ENCODE assay signal across 1 cellular context in the genomic region with DNA sequence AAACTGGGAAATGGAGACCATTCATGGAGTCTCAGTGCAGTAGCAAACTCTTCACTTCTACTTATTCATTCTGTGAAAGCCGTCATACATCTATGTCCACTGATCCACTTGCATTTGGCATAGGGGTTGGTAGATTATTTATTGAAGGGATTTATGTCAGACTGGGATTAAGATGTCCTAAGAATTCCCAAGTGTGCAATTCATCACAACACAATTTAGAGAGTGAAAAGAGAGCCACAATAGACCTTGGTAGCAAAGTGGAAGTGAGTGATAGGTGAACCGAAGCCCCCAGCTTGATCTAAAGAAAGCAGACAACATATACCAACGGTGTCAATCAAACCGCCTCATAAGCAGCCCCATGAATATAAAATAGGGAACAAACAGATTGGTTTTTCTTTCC.
TF ChIP-seq lines count a peak whose summit lies in the region.

No MANE protein-coding gene starts in this region.

TF ChIP-seq in HEK293, 187 proteins besides CTCF, POLR2A, EP300 and RAD21 (continued from another document):
- TF ChIP-seq, protein P1, sequence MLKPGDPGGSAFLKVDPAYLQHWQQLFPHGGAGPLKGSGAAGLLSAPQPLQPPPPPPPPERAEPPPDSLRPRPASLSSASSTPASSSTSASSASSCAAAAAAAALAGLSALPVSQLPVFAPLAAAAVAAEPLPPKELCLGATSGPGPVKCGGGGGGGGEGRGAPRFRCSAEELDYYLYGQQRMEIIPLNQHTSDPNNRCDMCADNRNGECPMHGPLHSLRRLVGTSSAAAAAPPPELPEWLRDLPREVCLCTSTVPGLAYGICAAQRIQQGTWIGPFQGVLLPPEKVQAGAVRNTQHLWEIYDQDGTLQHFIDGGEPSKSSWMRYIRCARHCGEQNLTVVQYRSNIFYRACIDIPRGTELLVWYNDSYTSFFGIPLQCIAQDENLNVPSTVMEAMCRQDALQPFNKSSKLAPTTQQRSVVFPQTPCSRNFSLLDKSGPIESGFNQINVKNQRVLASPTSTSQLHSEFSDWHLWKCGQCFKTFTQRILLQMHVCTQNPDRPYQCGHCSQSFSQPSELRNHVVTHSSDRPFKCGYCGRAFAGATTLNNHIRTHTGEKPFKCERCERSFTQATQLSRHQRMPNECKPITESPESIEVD (tag by site-specific recombination; IDR thresholded peaks at IDR 0.05) = 0 out of 2 replicates have a peak, but pooled peaks have one; percentile 11
- TF ChIP-seq PRDM1 (tag by site-specific recombination; IDR thresholded peaks at IDR 0.05) (0 out of 2 replicates have a peak, but pooled peaks have one; percentile 35), FEZF1 (tag by site-specific recombination; IDR thresholded peaks at IDR 0.05) (0 out of 2 replicates have a peak, but pooled peaks have one; percentile 24), ZNF843 (tag by site-specific recombination; IDR thresholded peaks at IDR 0.05) (peak; percentile 59)
